ENCODE assay signal across 9 cellular contexts in the genomic region with DNA sequence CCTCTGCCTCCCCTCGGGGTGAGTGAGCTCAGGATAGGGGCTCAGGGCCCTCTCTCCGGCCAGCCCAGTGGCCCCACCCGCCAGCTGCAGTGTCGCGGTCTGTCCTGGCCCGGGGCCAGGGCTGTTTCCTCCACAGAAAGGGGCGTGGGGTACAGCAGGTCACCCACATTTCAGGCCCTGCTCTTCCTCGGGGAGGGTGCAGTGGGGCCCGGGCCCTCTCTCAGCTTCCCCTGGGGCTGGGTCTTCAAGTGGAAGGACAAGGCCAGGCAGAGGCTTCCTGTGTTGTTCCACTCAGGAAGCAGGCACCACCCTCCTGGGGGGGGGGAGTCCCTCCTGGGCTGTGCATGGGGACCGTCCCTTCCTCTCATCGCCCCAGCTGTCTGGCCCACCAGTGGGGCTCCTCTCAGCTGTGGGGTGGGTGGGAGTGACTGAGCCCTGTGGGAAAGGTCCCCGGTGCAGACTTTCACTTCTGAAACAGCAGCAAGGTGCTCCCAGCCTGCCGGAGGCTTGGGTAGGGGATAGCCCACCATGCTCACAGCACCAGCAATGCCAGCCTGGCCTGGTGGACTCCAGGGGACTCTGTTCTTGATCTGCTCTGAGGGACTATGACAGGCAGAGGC. TPM values are rescaled to one million over a fixed set of nuclear protein-coding genes. Genes with fewer than 3 reads are reported as not detected.
DNase-seq lines count a peak whose midpoint lies in the region; ATAC-seq, FAIRE-seq and TF ChIP-seq lines count a peak whose summit lies in the region.
"Had no signal": no experiment of that assay in that cellular context is flagged by ENCODE, and none has a peak within 500 bp of the region (broad histone marks: within the 10 kb centered on the region; RNA-seq: fewer than 3 reads in every experiment).

No MANE protein-coding gene starts in this region.

- no peaks in the 10 kb centered on the region for H3K79me2 ChIP-seq in K562 (ENCODE audit: control insufficient read depth, insufficient read depth, low read length)
- H3K79me2 ChIP-seq in PC-3 (ENCODE audit: low read length), result no peaks in the 10 kb centered on the region

- H2AFZ ChIP-seq in K562 (ENCODE audit: low read depth, low read length) (no peak overlapping the region), PC-3 (ENCODE audit: low read length) (no peak overlapping the region)

- H3K36me3 ChIP-seq in K562 (ENCODE audit: control insufficient read depth, insufficient read depth, low read length), result no peaks in the 10 kb centered on the region
- no peaks in the 10 kb centered on the region for H3K36me3 ChIP-seq in skeletal muscle tissue (ENCODE audit: control insufficient read depth in 3 of 3, insufficient read depth in 3 of 3, low read length in 3 of 3)
- H3K36me3 ChIP-seq in PC-3 (ENCODE audit: low read depth, low read length), result no peaks in the 10 kb centered on the region

- no TSS peak for BruUV-seq in K562 (replicated peaks; lab: Mats Ljungman, UMichigan)
- BruUV-seq in PC-3 (replicated peaks; lab: Mats Ljungman, UMichigan), result no TSS peak

- H3K27ac ChIP-seq in K562 (ENCODE audit: extremely low read depth, low read depth, low read length), result no peak overlapping the region
- H3K27ac ChIP-seq in skeletal muscle tissue (ENCODE audit: low read depth, low read length), result peak overlapping the region; percentile 30
- H3K27ac ChIP-seq in PC-3 (ENCODE audit: low read length), result no peak overlapping the region

- in situ Hi-C loops in GM13976 (cut with MboI; ENCODE audit: low sequenced_read_pairs, unreplicated experiment) (no loop called here), K562 (cut with MboI) (no loop called here)

- 18% methylated on average over 8 of the region's 13 CpGs for WGBS in K562 (ENCODE audit: insufficient coverage, low coverage, missing lambda C conversion rate)

- H3F3A ChIP-seq in PC-3 (ENCODE audit: low read length, unreplicated experiment), result no peaks in the 10 kb centered on the region

- DNase-seq in GM13976 (ENCODE audit: low spot score) (peak; percentile 82), RPMI8226 (peak; percentile 29), K562 (ENCODE audit: extremely low read depth in 1 of 4, low spot score in 3 of 4) (peak in 2 of 4 experiments; percentile 61), PC-3 (no peak), EL (no peak), SHP77 treated with DMSO at 0.1 percent for 48 hours (lab: John Stamatoyannopoulos, UW) (no peak), kidney tubule cell (ENCODE audit: low spot score) (no peak)

- TF ChIP-seq CTCF in GM13976 (IDR thresholded peaks at IDR 0.05; ENCODE audit: borderline replicate concordance, control extremely low read depth, extremely low read depth, insufficient read depth, missing control alignments), result no peak
- TF ChIP-seq CTCF in K562 (IDR thresholded peaks at IDR 0.05 in 2 of 3, conservative IDR thresholded peaks at IDR 0.05 in 1 of 3; ENCODE audit: insufficient read depth in 2 of 3, low read depth in 1 of 3, low read length in 3 of 3), result no peak
- TF ChIP-seq CTCF in PC-3 (conservative IDR thresholded peaks at IDR 0.05; ENCODE audit: low read depth, low read length), result no peak

- FAIRE-seq in K562 (lab: Jason Lieb, UNC), result no peak

- no peak for TF ChIP-seq POLR2A in K562 (conservative IDR thresholded peaks at IDR 0.05)

- H3K9me1 ChIP-seq in K562 (ENCODE audit: control insufficient read depth, insufficient read depth, low read length), result no peaks in the 10 kb centered on the region

- no peak for TF ChIP-seq EP300 in K562 (IDR thresholded peaks at IDR 0.05; ENCODE audit: low read length)

- H3K9ac ChIP-seq in K562 (ENCODE audit: insufficient read depth in 1 of 2, low read depth in 2 of 2, low read length in 2 of 2), result peak overlapping the region in 1 of 2 experiments; percentile 45; a peak in 2 of 4 replicates
- peak overlapping the region in 2 of 3 donors; percentile 8 to 40 for H3K9ac ChIP-seq in skeletal muscle tissue (ENCODE audit: low read depth in 1 of 3, low read length in 3 of 3)
- H3K9ac ChIP-seq in PC-3 (ENCODE audit: low read length), result no peak overlapping the region

- H3K9me2 ChIP-seq in PC-3 (replicated peaks; ENCODE audit: low read length), result no peaks in the 10 kb centered on the region

- no peak overlapping the region for H3K4me3 ChIP-seq in K562
- H3K4me3 ChIP-seq in skeletal muscle tissue (ENCODE audit: low read length in 3 of 3), result no peak overlapping the region
- H3K4me3 ChIP-seq in PC-3 (ENCODE audit: low read length), result no peak overlapping the region
- H3K4me3 ChIP-seq: lung had no signal

- no peak for TF ChIP-seq RAD21 in K562 (CRISPR knock-in tag; conservative IDR thresholded peaks at IDR 0.05 in 1 of 2, IDR thresholded peaks at IDR 0.05 in 1 of 2)

- CTCF ChIA-PET in K562 (lab: Yijun Ruan, JAX; ENCODE audit: low intra/inter-chr PET ratio), result no interaction called here
- CTCF ChIA-PET in PC-3 (lab: Charles Lee), result no interaction called here

- H3K4me2 ChIP-seq in K562 (ENCODE audit: insufficient read depth, low read length) (no peak overlapping the region), PC-3 (ENCODE audit: low read length) (no peak overlapping the region)

- H3K27me3 ChIP-seq in K562 (ENCODE audit: control insufficient read depth in 2 of 2, insufficient read depth in 2 of 2, low read length in 2 of 2), result peaks cover 0 to 6% of the 10 kb centered on the region in 2 experiments; a peak in 3 of 5 replicates
- H3K27me3 ChIP-seq in skeletal muscle tissue (ENCODE audit: control insufficient read depth in 3 of 3, insufficient read depth in 3 of 3, low read length in 3 of 3), result peaks cover 0 to 8% (median under 1%) of the 10 kb centered on the region in 3 donors
- H3K27me3 ChIP-seq in PC-3 (ENCODE audit: low read length), result no peaks in the 10 kb centered on the region

- intact Hi-C loops in K562 (cut with micrococcal nuclease) (no loop called here), PC-3 (cut with micrococcal nuclease) (no loop called here)

- H4K20me1 ChIP-seq in K562 (replicated peaks; ENCODE audit: control insufficient read depth, insufficient read depth, low read length) (no peaks in the 10 kb centered on the region), PC-3 (ENCODE audit: low read length) (no peaks in the 10 kb centered on the region)

- H3K4me1 ChIP-seq in K562 (replicated peaks in 1 of 2; ENCODE audit: control insufficient read depth in 2 of 2, insufficient read depth in 2 of 2, low read length in 2 of 2), result peaks cover 0 to 51% of the 10 kb centered on the region in 2 experiments; a peak in 3 of 5 replicates
- peaks cover 26 to 32% (median 29%) of the 10 kb centered on the region in 3 donors for H3K4me1 ChIP-seq in skeletal muscle tissue (ENCODE audit: control insufficient read depth in 3 of 3, insufficient read depth in 3 of 3, low read length in 3 of 3)
- H3K4me1 ChIP-seq in PC-3 (ENCODE audit: insufficient read depth, low read length), result peaks cover 14% of the 10 kb centered on the region

- H3K9me3 ChIP-seq in K562 (replicated peaks; ENCODE audit: control insufficient read depth, insufficient read depth, low read depth, low read length) (no peaks in the 10 kb centered on the region), skeletal muscle tissue (ENCODE audit: control insufficient read depth in 3 of 3, low read length in 3 of 3) (no peaks in the 10 kb centered on the region), PC-3 (ENCODE audit: low read length) (no peaks in the 10 kb centered on the region)

- POLR2A ChIA-PET in K562 (lab: Yijun Ruan, JAX) (interaction anchor here (3.5 kb wide), 1 partner anchor 12 kb away, joined by 12 read pairs; no protein-coding TSS in a partner anchor), PC-3 (lab: Charles Lee; ENCODE audit: unreplicated experiment) (interaction anchor here (0.6 kb wide), 1 partner anchor 133 kb away, joined by 5 read pairs; no protein-coding TSS in a partner anchor)

- ATAC-seq in K562 (peak; percentile 21; the same call in 1 of the 3 replicates), PC-3 (no peak)

RNA-seq across cellular contexts. Expression of a gene that starts 3.7 kb away (rescaled TPM):
- total RNA-seq in K562 (2011; cell fraction: chromatin; rRNA removed; ENCODE audit: low replicate concordance), result 0.23 and 0.51 TPM in 2 replicates
- 0.26 and 0.50 TPM in 2 replicates for total RNA-seq in K562 (2011; cell fraction: nucleolus; rRNA removed)
- total RNA-seq in K562 (2011; cell fraction: nucleoplasm; rRNA removed), result 0.23 and 0.44 TPM in 2 replicates
- total RNA-seq in K562 (2014; rRNA removed) (0.49 and 0.50 TPM in 2 replicates), K562 (2014; rRNA removed; fragmentation: Illumina TruSeq; extraction: Trizol) (0.19 and 0.25 TPM in 2 replicates), K562 (2015; rRNA removed; fragmentation: Illumina TruSeq; extraction: Trizol) (0.98 and 1.0 TPM in 2 replicates), K562 (2021) (0.49 and 1.1 TPM in 2 replicates), skeletal muscle tissue (1.6 TPM), PC-3 (2014; rRNA removed) (0.04 and 0.12 TPM in 2 replicates)
- polyA plus RNA-seq in K562 (2011; rRNA removed) (0.01 and 0.22 TPM in 2 replicates), K562 (2014; fragmentation: Illumina TruSeq; extraction: Trizol) (0.22 and 0.24 TPM in 2 replicates), K562 (2014; fragmentation: Nextera tagmentation; extraction: Ambion mirVana) (under 1 TPM in 1 of 2 experiments, not detected in 1; 0.01 TPM), K562 (2014; rRNA removed) (0.23 and 0.46 TPM in 2 replicates)
- polyA plus RNA-seq in K562 (2011; cell fraction: cytosol; rRNA removed), result 0.34 and 1.1 TPM in 2 replicates
- 0.27 and 0.41 TPM in 2 replicates for polyA plus RNA-seq in K562 (2011; cell fraction: nucleus; rRNA removed)
- 0.59 and 3.2 TPM in 2 replicates for polyA plus RNA-seq in K562 (2012)
- 0.06 TPM in 1 of 2 replicates, not detected in the other for polyA minus RNA-seq in K562 (2011; rRNA and poly(A)+ RNA removed)
- polyA minus RNA-seq in K562 (2011; cell fraction: cytosol; rRNA and poly(A)+ RNA removed), result not detected in 2 replicates
- 0.13 and 0.33 TPM in 2 replicates for polyA minus RNA-seq in K562 (2011; cell fraction: nucleus; rRNA and poly(A)+ RNA removed)

RNA-seq across cellular contexts. Expression of a gene that starts 40.7 kb away (rescaled TPM):
- total RNA-seq in K562 (2011; cell fraction: chromatin; rRNA removed; ENCODE audit: low replicate concordance), result 13.4 and 22.4 TPM in 2 replicates
- 17.5 TPM in 2 replicates for total RNA-seq in K562 (2011; cell fraction: nucleolus; rRNA removed)
- total RNA-seq in K562 (2011; cell fraction: nucleoplasm; rRNA removed), result 18.6 and 23.1 TPM in 2 replicates
- total RNA-seq in K562 (2014; rRNA removed) (33.9 and 41.3 TPM in 2 replicates), K562 (2014; rRNA removed; fragmentation: Illumina TruSeq; extraction: Trizol) (15.8 and 17.3 TPM in 2 replicates), K562 (2015; rRNA removed; fragmentation: Illumina TruSeq; extraction: Trizol) (23.0 and 23.9 TPM in 2 replicates), K562 (2021) (43.3 and 44.2 TPM in 2 replicates), skeletal muscle tissue (15.1 TPM), PC-3 (2014; rRNA removed) (113 and 133 TPM in 2 replicates)
- polyA plus RNA-seq in K562 (2011; rRNA removed) (25.1 and 34.5 TPM in 2 replicates), K562 (2014; fragmentation: Illumina TruSeq; extraction: Trizol) (16.7 and 27.1 TPM in 2 replicates), K562 (2014; fragmentation: Nextera tagmentation; extraction: Ambion mirVana) (10 to 100 TPM in 1 of 2 experiments, 1 to 10 TPM in 1; 6.6 to 10.3 TPM), K562 (2014; rRNA removed) (36.9 and 43.3 TPM in 2 replicates)
- polyA plus RNA-seq in K562 (2011; cell fraction: cytosol; rRNA removed), result 33.5 and 50.8 TPM in 2 replicates
- 14.4 and 19.3 TPM in 2 replicates for polyA plus RNA-seq in K562 (2011; cell fraction: nucleus; rRNA removed)
- polyA plus RNA-seq in K562 (2012), result 32.1 and 37.8 TPM in 2 replicates
- polyA minus RNA-seq in K562 (2011; rRNA and poly(A)+ RNA removed), result 17.1 and 17.8 TPM in 2 replicates
- polyA minus RNA-seq in K562 (2011; cell fraction: cytosol; rRNA and poly(A)+ RNA removed), result 17.8 and 25.3 TPM in 2 replicates
- polyA minus RNA-seq in K562 (2011; cell fraction: nucleus; rRNA and poly(A)+ RNA removed), result 5.7 and 7.2 TPM in 2 replicates

Comparison
In these comparisons a context has a peak if more than half of its experiments do, and no peak if none do; other contexts are left out.
1. DNase-seq: peak in GM13976 (single experiment) and RPMI8226 (single experiment); none in PC-3 (single experiment), EL (single experiment), SHP77 treated with DMSO at 0.1 percent for 48 hours (single experiment) and kidney tubule cell (single experiment).